16 cellular contexts compared by ENCODE assay signal in genomic region chr6:162963861-162964260, GRCh38.
"Had no signal": no experiment of that assay in that cellular context is flagged by ENCODE, and none has a peak within 500 bp of the region (broad histone marks: within the 10 kb centered on the region; RNA-seq: fewer than 3 reads in every experiment).

No MANE protein-coding gene starts in this region.

- H2AFZ ChIP-seq: neural progenitor cell had no signal

- H3K4me1 Mint-ChIP-seq: activated CD4-positive, alpha-beta T cell treated with anti-CD3 and anti-CD28 coated beads for 36 hours; activated naive CD8-positive, alpha-beta T cell treated with anti-CD3 and anti-CD28 coated beads for 36 hours; stimulated activated effector memory CD8-positive, alpha-beta T cell treated with anti-CD3 and anti-CD28 coated beads, Interleukin-12 subunit alpha, Interleukin-12 subunit beta, amount 100 ng/mL, for 72 hours; T-helper 17 cell had no signal

- ATAC-seq: activated CD4-positive, alpha-beta T cell treated with anti-CD3 and anti-CD28 coated beads for 36 hours; activated CD8-positive, alpha-beta T cell treated with anti-CD3 and anti-CD28 coated beads, Interleukin-2, amount 10 ng/mL, durations not matched to agents 7 days and 5 days; activated T-cell treated with anti-CD3 and anti-CD28 coated beads, Interleukin-2, amount 50 U/mL, for 72 hours; left colon; pancreas; stimulated activated effector memory CD8-positive, alpha-beta T cell treated with anti-CD3 and anti-CD28 coated beads, Interleukin-12 subunit alpha, Interleukin-12 subunit beta, amount 100 ng/mL, for 72 hours; T-helper 17 cell had no signal

- H3K27me3 Mint-ChIP-seq: activated CD4-positive, alpha-beta T cell treated with anti-CD3 and anti-CD28 coated beads for 36 hours; activated naive CD8-positive, alpha-beta T cell treated with anti-CD3 and anti-CD28 coated beads for 36 hours; T-helper 17 cell had no signal

- H3K9me3 ChIP-seq: lower lobe of right lung, pancreas, sigmoid colon had no signal

- H3K4me3 ChIP-seq: lower lobe of right lung, neural progenitor cell, pancreas, sigmoid colon had no signal

- H3K27me3 ChIP-seq: foreskin keratinocyte, neural progenitor cell, pancreas, sigmoid colon had no signal

- H3K4me2 ChIP-seq: neural progenitor cell had no signal

- H3K36me3 ChIP-seq: lower lobe of right lung, neural progenitor cell, pancreas, sigmoid colon had no signal

- H3K36me3 Mint-ChIP-seq: activated naive CD8-positive, alpha-beta T cell treated with anti-CD3 and anti-CD28 coated beads for 36 hours; neural progenitor cell; stimulated activated effector memory CD8-positive, alpha-beta T cell treated with anti-CD3 and anti-CD28 coated beads, Interleukin-12 subunit alpha, Interleukin-12 subunit beta, amount 100 ng/mL, for 72 hours had no signal

- DNase-seq: activated CD4-positive, alpha-beta T cell treated with anti-CD3 and anti-CD28 coated beads for 36 hours; activated CD8-positive, alpha-beta memory T cell treated with anti-CD3 and anti-CD28 coated beads, Interleukin-2, amount 50 U/mL, for 4 hours; activated CD8-positive, alpha-beta T cell treated with anti-CD3 and anti-CD28 coated beads, Interleukin-2, amount 10 ng/mL, durations not matched to agents 7 days and 5 days; activated gamma-delta T cell; activated naive CD8-positive, alpha-beta T cell treated with anti-CD3 and anti-CD28 coated beads for 36 hours; activated T-cell treated with anti-CD3 and anti-CD28 coated beads, Interleukin-2, amount 50 U/mL, for 72 hours; left colon; lower lobe of right lung; midbrain; pancreas; sigmoid colon; T-helper 17 cell had no signal

- H3K4me1 ChIP-seq: lower lobe of right lung, pancreas had no signal

- H3K9ac ChIP-seq: neural progenitor cell had no signal

- H3K27ac Mint-ChIP-seq: activated CD4-positive, alpha-beta T cell treated with anti-CD3 and anti-CD28 coated beads for 36 hours; activated CD8-positive, alpha-beta T cell treated with anti-CD3 and anti-CD28 coated beads, Interleukin-2, amount 10 ng/mL, durations not matched to agents 7 days and 5 days; activated naive CD8-positive, alpha-beta T cell treated with anti-CD3 and anti-CD28 coated beads for 36 hours; activated T-cell treated with anti-CD3 and anti-CD28 coated beads, Interleukin-2, amount 50 U/mL, for 72 hours; neural progenitor cell; stimulated activated effector memory CD8-positive, alpha-beta T cell treated with anti-CD3 and anti-CD28 coated beads, Interleukin-12 subunit alpha, Interleukin-12 subunit beta, amount 100 ng/mL, for 72 hours; T-helper 17 cell had no signal

- H3K4me3 Mint-ChIP-seq: activated CD4-positive, alpha-beta T cell treated with anti-CD3 and anti-CD28 coated beads for 36 hours; activated CD8-positive, alpha-beta T cell treated with anti-CD3 and anti-CD28 coated beads, Interleukin-2, amount 10 ng/mL, durations not matched to agents 7 days and 5 days; activated naive CD8-positive, alpha-beta T cell treated with anti-CD3 and anti-CD28 coated beads for 36 hours; activated T-cell treated with anti-CD3 and anti-CD28 coated beads, Interleukin-2, amount 50 U/mL, for 72 hours; neural progenitor cell; stimulated activated effector memory CD8-positive, alpha-beta T cell treated with anti-CD3 and anti-CD28 coated beads, Interleukin-12 subunit alpha, Interleukin-12 subunit beta, amount 100 ng/mL, for 72 hours; T-helper 17 cell had no signal

- H3K27ac ChIP-seq: epithelial cell of prostate, foreskin keratinocyte, lower lobe of right lung, neural progenitor cell, pancreas, sigmoid colon had no signal
